In genomic region chr10:80462277-80462985, GRCh38 we compare ENCODE assay signal across 7 cellular contexts.
DNase-seq lines count a peak whose midpoint lies in the region; ATAC-seq lines count a peak whose summit lies in the region.

No MANE protein-coding gene starts in this region.

- H3K9me3 Mint-ChIP-seq in stimulated activated naive CD8-positive, alpha-beta T cell treated with anti-CD3 and anti-CD28 coated beads, Interleukin-15, amount 100 ng/mL, for 72 hours, result no peaks in the 10 kb centered on the region

- in situ Hi-C loops in HAP-1 (cut with MboI; ENCODE audit: low sequenced_read_pairs), result no loop called here

- no peak overlapping the region for H3K27ac Mint-ChIP-seq in stimulated activated naive CD8-positive, alpha-beta T cell treated with anti-CD3 and anti-CD28 coated beads, Interleukin-15, amount 100 ng/mL, for 72 hours

- DNase-seq in inferior parietal cortex (ENCODE audit: extremely low spot score) (peak; percentile 71), SKM-1 (lab: John Stamatoyannopoulos, UW; ENCODE audit: unreplicated experiment) (no peak), HAP-1 (ENCODE audit: low spot score in 2 of 2) (no peak)
- no peak for DNase-seq in stimulated activated naive CD8-positive, alpha-beta T cell treated with anti-CD3 and anti-CD28 coated beads, Interleukin-15, amount 100 ng/mL, for 72 hours

- H3K36me3 ChIP-seq in KOPT-K1 (ENCODE audit: insufficient read depth, low read length) (no peaks in the 10 kb centered on the region), HAP-1 (replicated peaks) (no peaks in the 10 kb centered on the region; the same call in 1 of the 2 replicates)

- no peaks in the 10 kb centered on the region for H3K27me3 Mint-ChIP-seq in stimulated activated naive CD8-positive, alpha-beta T cell treated with anti-CD3 and anti-CD28 coated beads, Interleukin-15, amount 100 ng/mL, for 72 hours

- peak overlapping the region; percentile 73 for H3K27ac ChIP-seq in KOPT-K1 (ENCODE audit: low read depth, low read length, poor library complexity, severe bottlenecking)
- peak overlapping the region; percentile 95 for H3K27ac ChIP-seq in angular gyrus (ENCODE audit: low read depth, low read length)

- H3K4me3 ChIP-seq in HAP-1, result no peak overlapping the region

- peak overlapping the region; percentile 20 to 57 for H3K4me3 Mint-ChIP-seq in stimulated activated naive CD8-positive, alpha-beta T cell treated with anti-CD3 and anti-CD28 coated beads, Interleukin-15, amount 100 ng/mL, for 72 hours

- peaks cover 27% of the 10 kb centered on the region for H3K4me1 ChIP-seq in HAP-1

- no peak for ATAC-seq in stimulated activated naive CD8-positive, alpha-beta T cell treated with anti-CD3 and anti-CD28 coated beads, Interleukin-15, amount 100 ng/mL, for 72 hours
- no peak for ATAC-seq in HG02884 (IDR thresholded peaks at IDR 0.05; ENCODE audit: unreplicated experiment)

- peaks cover 100% of the 10 kb centered on the region for H3K4me1 Mint-ChIP-seq in stimulated activated naive CD8-positive, alpha-beta T cell treated with anti-CD3 and anti-CD28 coated beads, Interleukin-15, amount 100 ng/mL, for 72 hours

- H3K9me3 ChIP-seq in KOPT-K1 (ENCODE audit: insufficient read depth, low read length, poor library complexity, severe bottlenecking) (no peaks in the 10 kb centered on the region), HAP-1 (no peaks in the 10 kb centered on the region)

- H3K27me3 ChIP-seq in HAP-1 (ENCODE audit: low read depth), result no peaks in the 10 kb centered on the region
